ENCODE assay signal across 25 cellular contexts in genomic region chrX:72694170-72694569, GRCh38.
"Had no signal": no experiment of that assay in that cellular context is flagged by ENCODE, and none has a peak within 500 bp of the region (broad histone marks: within the 10 kb centered on the region; RNA-seq: fewer than 3 reads in every experiment).

No MANE protein-coding gene starts in this region.

- H3K4me3 Mint-ChIP-seq: activated naive CD8-positive, alpha-beta T cell; activated T-cell treated with anti-CD3 and anti-CD28 coated beads, Interleukin-2, amount 50 U/mL, for 24 hours; effector memory CD8-positive, alpha-beta T cell; immature natural killer cell; naive thymus-derived CD8-positive, alpha-beta T cell; stimulated activated memory B cell treated with anti-CD40 and anti-IgM and Interleukin-4, amounts not matched to agents 10 μg/mL and 1 μg/mL and 100 μg/mL, for 72 hours; WTC11 had no signal

- H3K4me3 ChIP-seq: adrenal gland, breast epithelium, colonic mucosa, dorsolateral prefrontal cortex, left ventricle myocardium inferior, sigmoid colon, smooth muscle cell, transverse colon had no signal

- H3K4me1 Mint-ChIP-seq: immature natural killer cell; naive thymus-derived CD8-positive, alpha-beta T cell; stimulated activated memory B cell treated with anti-CD40 and anti-IgM and Interleukin-4, amounts not matched to agents 10 μg/mL and 1 μg/mL and 100 μg/mL, for 72 hours had no signal

- H3K9me3 ChIP-seq: adrenal gland, breast epithelium, colonic mucosa, left ventricle myocardium inferior, sigmoid colon, transverse colon had no signal

- H3K27ac Mint-ChIP-seq: activated naive CD8-positive, alpha-beta T cell; activated T-cell treated with anti-CD3 and anti-CD28 coated beads, Interleukin-2, amount 50 U/mL, for 24 hours; activated T-helper 2 cell treated with anti-CD3 and anti-CD28 coated beads, Interferon-gamma antibody, Interleukin-2, Interleukin-4, amounts not matched to agents 10 μg/mL and 5 μg/mL and 100 μg/mL, durations not matched to agents 14 hours and 24 hours and 36 hours; effector memory CD8-positive, alpha-beta T cell; immature natural killer cell; naive thymus-derived CD8-positive, alpha-beta T cell; progenitor cell of endocrine pancreas; stimulated activated memory B cell treated with anti-CD40 and anti-IgM and Interleukin-4, amounts not matched to agents 10 μg/mL and 1 μg/mL and 100 μg/mL, for 72 hours; WTC11 had no signal

- H3K36me3 Mint-ChIP-seq: immature natural killer cell; naive thymus-derived CD8-positive, alpha-beta T cell; stimulated activated memory B cell treated with anti-CD40 and anti-IgM and Interleukin-4, amounts not matched to agents 10 μg/mL and 1 μg/mL and 100 μg/mL, for 72 hours; WTC11 had no signal

- H3K4me2 ChIP-seq: smooth muscle cell had no signal

- H3K9me3 Mint-ChIP-seq: activated T-cell treated with anti-CD3 and anti-CD28 coated beads, Interleukin-2, amount 50 U/mL, for 24 hours; activated T-helper 2 cell treated with anti-CD3 and anti-CD28 coated beads, Interferon-gamma antibody, Interleukin-2, Interleukin-4, amounts not matched to agents 10 μg/mL and 5 μg/mL and 100 μg/mL, durations not matched to agents 14 hours and 24 hours and 36 hours; effector memory CD8-positive, alpha-beta T cell; immature natural killer cell; naive thymus-derived CD8-positive, alpha-beta T cell; stimulated activated memory B cell treated with anti-CD40 and anti-IgM and Interleukin-4, amounts not matched to agents 10 μg/mL and 1 μg/mL and 100 μg/mL, for 72 hours; WTC11 had no signal

- DNase-seq: activated CD4-positive, alpha-beta T cell treated with anti-CD3 and anti-CD28 coated beads, Interleukin-2, amount 50 U/mL, for 4 hours; activated CD8-positive, alpha-beta memory T cell treated with anti-CD3 and anti-CD28 coated beads for 24 hours; activated CD8-positive, alpha-beta memory T cell treated with anti-CD3 and anti-CD28 coated beads, Interleukin-2, amount 50 U/mL, for 4 hours; activated naive CD4-positive, alpha-beta T cell; activated T-cell treated with anti-CD3 and anti-CD28 coated beads, Interleukin-2, amount 50 U/mL, for 24 hours; colonic mucosa; dorsolateral prefrontal cortex; effector memory CD8-positive, alpha-beta T cell; foreskin fibroblast; immature natural killer cell; kidney glomerular epithelial cell; left ventricle myocardium inferior; naive thymus-derived CD8-positive, alpha-beta T cell; retina; sigmoid colon; stimulated activated CD4-positive, alpha-beta T cell treated with anti-CD3 and anti-CD28 coated beads, Interleukin-15, amount 100 ng/mL, for 24 hours; transverse colon had no signal

- H3K27me3 Mint-ChIP-seq: activated naive CD8-positive, alpha-beta T cell; effector memory CD8-positive, alpha-beta T cell; progenitor cell of endocrine pancreas; stimulated activated memory B cell treated with anti-CD40 and anti-IgM and Interleukin-4, amounts not matched to agents 10 μg/mL and 1 μg/mL and 100 μg/mL, for 72 hours had no signal

- H3K27ac ChIP-seq: adrenal gland, breast epithelium, colonic mucosa, dorsolateral prefrontal cortex, left ventricle myocardium inferior, sigmoid colon, transverse colon had no signal

- H3K4me1 ChIP-seq: breast epithelium, colonic mucosa, left ventricle myocardium inferior, sigmoid colon, transverse colon had no signal

- H3K36me3 ChIP-seq: adrenal gland, breast epithelium, colonic mucosa, left ventricle myocardium inferior, sigmoid colon, transverse colon had no signal

- H3K27me3 ChIP-seq: adrenal gland, colonic mucosa, sigmoid colon, transverse colon had no signal
